Comparison of ENCODE assay signal across 35 cellular contexts in genomic region chr16:9594047-9594446, GRCh38.
"Had no signal": no experiment of that assay in that cellular context is flagged by ENCODE, and none has a peak within 500 bp of the region (broad histone marks: within the 10 kb centered on the region; RNA-seq: fewer than 3 reads in every experiment).

No MANE protein-coding gene starts in this region.

- H3K9me3 ChIP-seq: MG63 had no signal

- H3K36me3 ChIP-seq: MG63 had no signal

- H3K4me3 ChIP-seq: MG63 had no signal

- DNase-seq: Karpas-422, Kasumi-1, MG63, MM.1S, MV-4-11, NCI-H1048, NCI-H1092, NCI-H1092 treated with DMSO at 0.1 percent for 48 hours, NCI-H1105, NCI-H1105 treated with DMSO at 0.1 percent for 48 hours, NCI-H1417, NCI-H1417 treated with DMSO at 0.1 percent for 48 hours, NCI-H1436, NCI-H146, NCI-H1694, NCI-H1694 treated with DMSO at 0.1 percent for 48 hours, NCI-H187, NCI-H187 treated with DMSO at 0.1 percent for 48 hours, NCI-H1930, NCI-H2029, NCI-H2029 treated with DMSO at 0.1 percent for 48 hours, NCI-H2081, NCI-H2081 treated with DMSO at 0.1 percent for 48 hours, NCI-H2107, NCI-H2171, NCI-H2171 treated with DMSO at 0.1 percent for 48 hours, NCI-H2227 treated with DMSO at 0.1 percent for 48 hours, NCI-H226, NCI-H345, NCI-H446, NCI-H446 treated with DMSO at 0.1 percent for 48 hours, NCI-H510A, NCI-H510A treated with DMSO at 0.1 percent for 48 hours, NCI-H524, NCI-H524 treated with DMSO at 0.1 percent for 48 hours had no signal
